In the genomic region with DNA sequence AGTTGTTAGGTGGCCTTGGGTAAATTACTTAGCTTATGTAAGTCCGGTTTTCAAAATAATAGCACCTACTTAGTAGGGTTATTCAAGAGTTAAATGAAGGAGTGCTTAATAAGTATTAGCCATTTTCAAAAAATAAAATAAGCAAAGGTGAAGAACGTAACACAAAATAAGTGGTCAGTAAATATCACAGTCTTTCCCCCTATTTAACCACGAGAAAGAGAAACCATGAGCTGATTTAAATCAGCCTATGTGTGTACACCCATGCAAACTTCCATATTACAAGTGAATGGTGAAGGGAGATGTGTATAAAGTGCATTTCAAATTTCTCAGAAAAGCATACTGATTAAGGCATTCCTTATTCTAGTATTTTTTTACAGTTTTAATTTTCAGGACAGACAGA, we compare ENCODE assay signal across 9 cellular contexts. TPM values are rescaled to one million over a fixed set of nuclear protein-coding genes. Genes with fewer than 3 reads are reported as not detected.
A peak's percentile ranks its signal among the peaks of the same experiment; 100 is the strongest.
DNase-seq lines count a peak whose midpoint lies in the region; ATAC-seq and TF ChIP-seq lines count a peak whose summit lies in the region.
"Had no signal": no experiment of that assay in that cellular context is flagged by ENCODE, and none has a peak within 500 bp of the region (broad histone marks: within the 10 kb centered on the region; RNA-seq: fewer than 3 reads in every experiment).

No MANE protein-coding gene starts in this region.

- CTCF ChIA-PET in SK-N-SH (lab: Yijun Ruan, JAX) = interaction anchor here (1.1 to 4.5 kb wide), 4 partner anchors 15 to 102 kb away, joined by 3 to 22 read pairs (median 11); no protein-coding TSS in a partner anchor

- no peaks in the 10 kb centered on the region for H3K27me3 Mint-ChIP-seq in activated T-cell treated with anti-CD3 and anti-CD28 coated beads, Interleukin-2, amount 50 U/mL, for 72 hours (ENCODE audit: low read depth)

- H3K4me1 ChIP-seq in SK-N-SH (ENCODE audit: control insufficient read depth in 1 of 2, insufficient read depth in 2 of 2, low read depth in 1 of 2, low read length in 1 of 2) = peaks cover 52% of the 10 kb centered on the region in 2 experiments
- H3K4me1 ChIP-seq in gastroesophageal sphincter = peaks cover 0 to 82% (median 7%) of the 10 kb centered on the region in 3 donors
- peaks cover 0 to 87% (median 41%) of the 10 kb centered on the region in 4 donors for H3K4me1 ChIP-seq in tibial artery

- H3K27me3 ChIP-seq in SK-N-SH (ENCODE audit: insufficient read depth) (no peaks in the 10 kb centered on the region), gastroesophageal sphincter (no peaks in the 10 kb centered on the region), tibial artery (no peaks in the 10 kb centered on the region)

- H3K4me3 Mint-ChIP-seq in activated T-cell treated with anti-CD3 and anti-CD28 coated beads, Interleukin-2, amount 50 U/mL, for 72 hours = peak overlapping the region; percentile 79 to 85

- H3K36me3 ChIP-seq in SK-N-SH (replicated peaks in 1 of 2; ENCODE audit: control insufficient read depth in 1 of 2, insufficient read depth in 2 of 2, low read length in 1 of 2) = no peaks in the 10 kb centered on the region
- no peaks in the 10 kb centered on the region for H3K36me3 ChIP-seq in gastroesophageal sphincter
- no peaks in the 10 kb centered on the region for H3K36me3 ChIP-seq in tibial artery

- TF ChIP-seq POLR2A in gastroesophageal sphincter (IDR thresholded peaks at IDR 0.05) = no peak

- H3K9me3 Mint-ChIP-seq in activated T-cell treated with anti-CD3 and anti-CD28 coated beads, Interleukin-2, amount 50 U/mL, for 72 hours = peaks cover 2 to 4% of the 10 kb centered on the region in 2 donors

- 0 out of 2 replicates have a peak overlapping the region, but pooled peaks have one; percentile 1 for H3K4me2 ChIP-seq in SK-N-SH

- no peak overlapping the region for H2AFZ ChIP-seq in SK-N-SH (ENCODE audit: low read depth)

- no peak for TF ChIP-seq RAD21 in SK-N-SH (IDR thresholded peaks at IDR 0.05; ENCODE audit: low read length)

- peaks cover 43% of the 10 kb centered on the region for H3F3A ChIP-seq in SK-N-SH (replicated peaks; ENCODE audit: insufficient read depth)

- peak overlapping the region; percentile 25; the same call in 1 of the 2 replicates for H3K9ac ChIP-seq in SK-N-SH

- ATAC-seq in activated T-cell treated with anti-CD3 and anti-CD28 coated beads, Interleukin-2, amount 50 U/mL, for 72 hours (replicated peaks in 1 of 2) = no peak
- ATAC-seq in gastroesophageal sphincter (no peak), HG03457 (IDR thresholded peaks at IDR 0.05; ENCODE audit: unreplicated experiment) (no peak)

- WGBS in SK-N-SH (ENCODE audit: low lambda C conversion rate) = 67% methylated on average over 3 of the region's 3 CpGs
- 72 to 80% methylated on average over 3 of the region's 3 CpGs for WGBS in gastroesophageal sphincter (ENCODE audit: low coverage in 1 of 2), 2 donors

- no peak for TF ChIP-seq CTCF in SK-N-SH (IDR thresholded peaks at IDR 0.05)
- no peak for TF ChIP-seq CTCF in gastroesophageal sphincter (IDR thresholded peaks at IDR 0.05)
- TF ChIP-seq CTCF in tibial artery (IDR thresholded peaks at IDR 0.05) = no peak

- H3K4me3 ChIP-seq in SK-N-SH (ENCODE audit: low read depth in 2 of 2, low read length in 1 of 2) (no peak overlapping the region), gastroesophageal sphincter (no peak overlapping the region), tibial artery (peak overlapping the region; percentile 2 to 7)
- H3K4me3 ChIP-seq: lung had no signal

- H3K9me3 ChIP-seq in SK-N-SH = no peaks in the 10 kb centered on the region
- no peaks in the 10 kb centered on the region for H3K9me3 ChIP-seq in gastroesophageal sphincter
- H3K9me3 ChIP-seq in tibial artery = no peaks in the 10 kb centered on the region

- H3K4me1 Mint-ChIP-seq in activated T-cell treated with anti-CD3 and anti-CD28 coated beads, Interleukin-2, amount 50 U/mL, for 72 hours (ENCODE audit: low read depth) = peaks cover 80% of the 10 kb centered on the region

- POLR2A ChIA-PET in SK-N-SH (lab: Yijun Ruan, JAX) = interaction anchor here (0.7 kb wide), 1 partner anchor 14 kb away, joined by 4 read pairs; no protein-coding TSS in a partner anchor

- peak overlapping the region; percentile 94 for H3K27ac Mint-ChIP-seq in activated T-cell treated with anti-CD3 and anti-CD28 coated beads, Interleukin-2, amount 50 U/mL, for 72 hours

- H3K27ac ChIP-seq in SK-N-SH (ENCODE audit: low read depth in 2 of 2, low read length in 1 of 2) (peak overlapping the region; percentile 95 to 96), gastroesophageal sphincter (peak overlapping the region; percentile 48 to 72 (median 58)), tibial artery (peak overlapping the region; percentile 49 to 58)

- intact Hi-C loops in tibial artery (cut with DNase I; ENCODE audit: low total_unique reads) = no loop called here

- peaks cover 43% of the 10 kb centered on the region for H3K79me2 ChIP-seq in SK-N-SH (ENCODE audit: insufficient read depth)

- DNase-seq in activated T-cell treated with anti-CD3 and anti-CD28 coated beads, Interleukin-2, amount 50 U/mL, for 72 hours = no peak
- no peak for DNase-seq in activated T-cell treated with anti-CD3 and anti-CD28 coated beads, Interleukin-2, amount 50 U/mL, for 48 hours
- DNase-seq in SK-N-SH = no peak
- no peak for DNase-seq in tibial artery
- DNase-seq in NCI-H1048 (lab: John Stamatoyannopoulos, UW) = no peak
- no peak for DNase-seq in SHP77 treated with DMSO at 0.1 percent for 48 hours (lab: John Stamatoyannopoulos, UW)

- H4K20me1 ChIP-seq in SK-N-SH (ENCODE audit: insufficient read depth) = no peaks in the 10 kb centered on the region

- TF ChIP-seq EP300 in SK-N-SH (IDR thresholded peaks at IDR 0.05; ENCODE audit: borderline replicate concordance in 1 of 2, low read depth in 1 of 2, low read length in 1 of 2) (no peak), gastroesophageal sphincter (IDR thresholded peaks at IDR 0.05) (no peak)

- no peaks in the 10 kb centered on the region for H3K9me2 ChIP-seq in SK-N-SH

- H3K36me3 Mint-ChIP-seq in activated T-cell treated with anti-CD3 and anti-CD28 coated beads, Interleukin-2, amount 50 U/mL, for 72 hours (ENCODE audit: insufficient read depth in 2 of 2) = peaks cover 14 to 30% of the 10 kb centered on the region in 2 donors

TF ChIP-seq in SK-N-SH, 30 proteins besides CTCF, POLR2A, EP300 and RAD21 (continues in another document):
- TF ChIP-seq, protein P1, sequence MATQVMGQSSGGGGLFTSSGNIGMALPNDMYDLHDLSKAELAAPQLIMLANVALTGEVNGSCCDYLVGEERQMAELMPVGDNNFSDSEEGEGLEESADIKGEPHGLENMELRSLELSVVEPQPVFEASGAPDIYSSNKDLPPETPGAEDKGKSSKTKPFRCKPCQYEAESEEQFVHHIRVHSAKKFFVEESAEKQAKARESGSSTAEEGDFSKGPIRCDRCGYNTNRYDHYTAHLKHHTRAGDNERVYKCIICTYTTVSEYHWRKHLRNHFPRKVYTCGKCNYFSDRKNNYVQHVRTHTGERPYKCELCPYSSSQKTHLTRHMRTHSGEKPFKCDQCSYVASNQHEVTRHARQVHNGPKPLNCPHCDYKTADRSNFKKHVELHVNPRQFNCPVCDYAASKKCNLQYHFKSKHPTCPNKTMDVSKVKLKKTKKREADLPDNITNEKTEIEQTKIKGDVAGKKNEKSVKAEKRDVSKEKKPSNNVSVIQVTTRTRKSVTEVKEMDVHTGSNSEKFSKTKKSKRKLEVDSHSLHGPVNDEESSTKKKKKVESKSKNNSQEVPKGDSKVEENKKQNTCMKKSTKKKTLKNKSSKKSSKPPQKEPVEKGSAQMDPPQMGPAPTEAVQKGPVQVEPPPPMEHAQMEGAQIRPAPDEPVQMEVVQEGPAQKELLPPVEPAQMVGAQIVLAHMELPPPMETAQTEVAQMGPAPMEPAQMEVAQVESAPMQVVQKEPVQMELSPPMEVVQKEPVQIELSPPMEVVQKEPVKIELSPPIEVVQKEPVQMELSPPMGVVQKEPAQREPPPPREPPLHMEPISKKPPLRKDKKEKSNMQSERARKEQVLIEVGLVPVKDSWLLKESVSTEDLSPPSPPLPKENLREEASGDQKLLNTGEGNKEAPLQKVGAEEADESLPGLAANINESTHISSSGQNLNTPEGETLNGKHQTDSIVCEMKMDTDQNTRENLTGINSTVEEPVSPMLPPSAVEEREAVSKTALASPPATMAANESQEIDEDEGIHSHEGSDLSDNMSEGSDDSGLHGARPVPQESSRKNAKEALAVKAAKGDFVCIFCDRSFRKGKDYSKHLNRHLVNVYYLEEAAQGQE (IDR thresholded peaks at IDR 0.05; ENCODE audit: low read depth, low read length) = no peak
- no peak for TF ChIP-seq TEAD4 (IDR thresholded peaks at IDR 0.05; ENCODE audit: borderline replicate concordance, insufficient read depth)
- TF ChIP-seq NFIC (IDR thresholded peaks at IDR 0.05; ENCODE audit: borderline replicate concordance) = no peak
- TF ChIP-seq FOXM1 (IDR thresholded peaks at IDR 0.05; ENCODE audit: low read depth) = no peak
- TF ChIP-seq JUND (IDR thresholded peaks at IDR 0.05) = no peak
- no peak for TF ChIP-seq RFX5 (IDR thresholded peaks at IDR 0.05; ENCODE audit: low read length)
- no peak for TF ChIP-seq FOSL2 (IDR thresholded peaks at IDR 0.05; ENCODE audit: borderline replicate concordance, low read depth)
- TF ChIP-seq, protein P2, sequence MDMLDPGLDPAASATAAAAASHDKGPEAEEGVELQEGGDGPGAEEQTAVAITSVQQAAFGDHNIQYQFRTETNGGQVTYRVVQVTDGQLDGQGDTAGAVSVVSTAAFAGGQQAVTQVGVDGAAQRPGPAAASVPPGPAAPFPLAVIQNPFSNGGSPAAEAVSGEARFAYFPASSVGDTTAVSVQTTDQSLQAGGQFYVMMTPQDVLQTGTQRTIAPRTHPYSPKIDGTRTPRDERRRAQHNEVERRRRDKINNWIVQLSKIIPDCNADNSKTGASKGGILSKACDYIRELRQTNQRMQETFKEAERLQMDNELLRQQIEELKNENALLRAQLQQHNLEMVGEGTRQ (IDR thresholded peaks at IDR 0.05; ENCODE audit: borderline replicate concordance, low read depth, low read length) = no peak
- no peak for TF ChIP-seq YY1 (IDR thresholded peaks at IDR 0.05; ENCODE audit: low read depth)
- TF ChIP-seq, protein P3, sequence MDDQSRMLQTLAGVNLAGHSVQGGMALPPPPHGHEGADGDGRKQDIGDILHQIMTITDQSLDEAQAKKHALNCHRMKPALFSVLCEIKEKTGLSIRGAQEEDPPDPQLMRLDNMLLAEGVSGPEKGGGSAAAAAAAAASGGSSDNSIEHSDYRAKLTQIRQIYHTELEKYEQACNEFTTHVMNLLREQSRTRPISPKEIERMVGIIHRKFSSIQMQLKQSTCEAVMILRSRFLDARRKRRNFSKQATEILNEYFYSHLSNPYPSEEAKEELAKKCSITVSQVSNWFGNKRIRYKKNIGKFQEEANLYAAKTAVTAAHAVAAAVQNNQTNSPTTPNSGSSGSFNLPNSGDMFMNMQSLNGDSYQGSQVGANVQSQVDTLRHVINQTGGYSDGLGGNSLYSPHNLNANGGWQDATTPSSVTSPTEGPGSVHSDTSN (IDR thresholded peaks at IDR 0.05) = no peak

RNA-seq across cellular contexts. Expression of a gene that starts 2.2 kb away (rescaled TPM):
- 100 to 1,000 TPM; 198 to 237 TPM for total RNA-seq in activated T-cell treated with anti-CD3 and anti-CD28 coated beads, Interleukin-2, amount 50 U/mL, for 72 hours
- polyA plus RNA-seq in SK-N-SH (2012; rRNA removed) = 48.2 and 56.7 TPM in 2 replicates
- 40.5 and 46.7 TPM in 2 replicates for polyA plus RNA-seq in SK-N-SH (2012; cell fraction: cytosol; rRNA removed)
- polyA plus RNA-seq in SK-N-SH (2012; cell fraction: nucleus; rRNA removed) = 36.3 and 57.4 TPM in 2 replicates
- total RNA-seq in gastroesophageal sphincter = 10 to 100 TPM; 32.2 to 50.4 (median 44.2) TPM

Comparison
In these comparisons a context has a peak if more than half of its experiments do, and no peak if none do; other contexts are left out.
1. H3K4me3 ChIP-seq: peak in tibial artery (2 of 2); none in SK-N-SH (0 of 2) and gastroesophageal sphincter (0 of 2).
2. Peak in every context shown above with its lines, with median percentiles within 50 percentile points of each other: H3K27ac ChIP-seq.